Comparison of ENCODE assay signal across 32 cellular contexts in the genomic region with DNA sequence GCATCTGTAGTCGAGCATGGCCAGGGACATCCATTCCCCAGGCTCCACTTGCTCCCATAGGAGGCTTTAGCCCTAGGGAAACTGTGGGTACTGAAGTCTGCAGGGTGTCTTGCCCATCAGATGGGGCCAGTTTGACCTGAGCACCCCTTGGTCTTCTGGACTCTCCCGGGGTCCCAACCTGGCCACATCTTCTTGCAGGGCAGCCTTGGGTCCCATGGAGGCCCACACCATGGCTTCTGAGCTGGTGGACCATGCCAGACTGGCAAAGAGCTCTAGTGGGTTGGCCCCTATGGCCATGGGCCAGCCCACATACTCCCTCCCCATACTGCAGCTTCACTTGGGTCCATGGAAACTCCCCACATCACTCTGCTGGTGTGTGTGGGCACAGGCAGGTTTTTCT.
DNase-seq lines count a peak whose midpoint lies in the region; ATAC-seq and TF ChIP-seq lines count a peak whose summit lies in the region.
"Had no signal": no experiment of that assay in that cellular context is flagged by ENCODE, and none has a peak within 500 bp of the region (broad histone marks: within the 10 kb centered on the region; RNA-seq: fewer than 3 reads in every experiment).

No MANE protein-coding gene starts in this region.

- no peak overlapping the region for H2BK120ac ChIP-seq in neuronal stem cell (ENCODE audit: low read depth, low read length)

- no peak overlapping the region for H3K4me3 ChIP-seq in neuronal stem cell (ENCODE audit: low read length in 2 of 2)
- no peak overlapping the region for H3K4me3 ChIP-seq in upper lobe of right lung
- H3K4me3 ChIP-seq: A549; BLaER1; BLaER1 treated with 17β-estradiol and CSF1 and Interleukin-3, amounts not matched to agents 10 nM and 100 nM had no signal

- peak overlapping the region; percentile 47 for H3K9ac ChIP-seq in neuronal stem cell (ENCODE audit: low read depth, low read length, poor library complexity)
- H3K9ac ChIP-seq: BLaER1; BLaER1 treated with 17β-estradiol and CSF1 and Interleukin-3, amounts not matched to agents 10 nM and 100 nM had no signal

- no peaks in the 10 kb centered on the region for H3K4me1 ChIP-seq in neuronal stem cell (ENCODE audit: control insufficient read depth in 2 of 2, insufficient read depth in 1 of 2, low read depth in 1 of 2, low read length in 2 of 2)
- H3K4me1 ChIP-seq in upper lobe of right lung, result no peaks in the 10 kb centered on the region
- H3K4me1 ChIP-seq: A549; BE2C; BLaER1; BLaER1 treated with 17β-estradiol and CSF1 and Interleukin-3, amounts not matched to agents 10 nM and 100 nM; Caco-2 had no signal

- no CpG with 5 or more reads among the region's 2 CpGs for WGBS in neuronal stem cell (ENCODE audit: extremely low coverage in 2 of 2, insufficient read length in 2 of 2, insufficient replicate concordance in 1 of 2), 2 donors

- no peak overlapping the region for H3K4me3 Mint-ChIP-seq in stimulated activated effector memory CD8-positive, alpha-beta T cell treated with anti-CD3 and anti-CD28 coated beads, Interleukin-12 subunit alpha, Interleukin-12 subunit beta, amount 100 ng/mL, for 72 hours
- H3K4me3 Mint-ChIP-seq in Calu3 (ENCODE audit: low read depth, unreplicated experiment), result no peak overlapping the region
- H3K4me3 Mint-ChIP-seq: B cell; CD14-positive monocyte; CD4-positive, alpha-beta memory T cell; CD4-positive, alpha-beta T cell; CD4-positive, CD25-positive, alpha-beta regulatory T cell; CD8-positive, alpha-beta memory T cell; CD8-positive, alpha-beta T cell had no signal

- no peaks in the 10 kb centered on the region for H3K4me1 Mint-ChIP-seq in stimulated activated effector memory CD8-positive, alpha-beta T cell treated with anti-CD3 and anti-CD28 coated beads, Interleukin-12 subunit alpha, Interleukin-12 subunit beta, amount 100 ng/mL, for 72 hours
- H3K4me1 Mint-ChIP-seq in Calu3 (ENCODE audit: low read depth, unreplicated experiment), result no peaks in the 10 kb centered on the region
- H3K4me1 Mint-ChIP-seq: B cell; CD4-positive, alpha-beta memory T cell; CD4-positive, CD25-positive, alpha-beta regulatory T cell; CD8-positive, alpha-beta memory T cell had no signal

- ATAC-seq in stimulated activated effector memory CD8-positive, alpha-beta T cell treated with anti-CD3 and anti-CD28 coated beads, Interleukin-12 subunit alpha, Interleukin-12 subunit beta, amount 100 ng/mL, for 72 hours, result peak; percentile 19
- ATAC-seq in upper lobe of right lung, result peak; percentile 30
- ATAC-seq: A549; CD8-positive, alpha-beta T cell had no signal

- H3K36me3 Mint-ChIP-seq in stimulated activated effector memory CD8-positive, alpha-beta T cell treated with anti-CD3 and anti-CD28 coated beads, Interleukin-12 subunit alpha, Interleukin-12 subunit beta, amount 100 ng/mL, for 72 hours, result no peaks in the 10 kb centered on the region
- H3K36me3 Mint-ChIP-seq in Calu3 (ENCODE audit: insufficient read depth, unreplicated experiment), result no peaks in the 10 kb centered on the region
- H3K36me3 Mint-ChIP-seq: CD4-positive, alpha-beta memory T cell; CD4-positive, CD25-positive, alpha-beta regulatory T cell; CD8-positive, alpha-beta memory T cell; CD8-positive, alpha-beta T cell had no signal

- no peak overlapping the region for H3K4ac ChIP-seq in neuronal stem cell (ENCODE audit: low read length)

- intact Hi-C loops in upper lobe of right lung (cut with DNase I), result no loop called here
- intact Hi-C loops in Calu3 (cut with micrococcal nuclease; ENCODE audit: unreplicated experiment), result no loop called here

- peak overlapping the region; percentile 18 for H2BK12ac ChIP-seq in neuronal stem cell (ENCODE audit: low read length)

- no peak overlapping the region for H4K8ac ChIP-seq in neuronal stem cell (ENCODE audit: low read depth, low read length)

- no peak overlapping the region for H3K27ac Mint-ChIP-seq in stimulated activated effector memory CD8-positive, alpha-beta T cell treated with anti-CD3 and anti-CD28 coated beads, Interleukin-12 subunit alpha, Interleukin-12 subunit beta, amount 100 ng/mL, for 72 hours
- H3K27ac Mint-ChIP-seq in Calu3 (ENCODE audit: unreplicated experiment), result no peak overlapping the region
- H3K27ac Mint-ChIP-seq: B cell; CD4-positive, alpha-beta memory T cell; CD4-positive, alpha-beta T cell; CD4-positive, CD25-positive, alpha-beta regulatory T cell; CD8-positive, alpha-beta memory T cell; CD8-positive, alpha-beta T cell had no signal

- H4K91ac ChIP-seq in neuronal stem cell (ENCODE audit: low read depth, low read length, poor library complexity), result no peak overlapping the region

- H3K4me2 ChIP-seq in neuronal stem cell (ENCODE audit: insufficient read depth, low read length, poor library complexity, severe bottlenecking), result no peak overlapping the region
- H3K4me2 ChIP-seq: A549; BLaER1; BLaER1 treated with 17β-estradiol and CSF1 and Interleukin-3, amounts not matched to agents 10 nM and 100 nM had no signal

- DNase-seq in neuronal stem cell (ENCODE audit: low spot score) (no peak), upper lobe of right lung (no peak), Calu3 (no peak), NCI-H1694 treated with DMSO at 0.1 percent for 48 hours (lab: John Stamatoyannopoulos, UW) (no peak), glomerular visceral epithelial cell (ENCODE audit: extremely low spot score) (no peak)
- no peak for DNase-seq in stimulated activated effector memory CD8-positive, alpha-beta T cell treated with anti-CD3 and anti-CD28 coated beads, Interleukin-12 subunit alpha, Interleukin-12 subunit beta, amount 100 ng/mL, for 72 hours (ENCODE audit: low spot score in 2 of 2)
- DNase-seq: 8988T; ACHN; AML-193; BE2C; C1 segment of cervical spinal cord; Caco-2; CD4-positive, alpha-beta memory T cell; CD4-positive, alpha-beta T cell; CD4-positive, CD25-positive, alpha-beta regulatory T cell; CD8-positive, alpha-beta memory T cell; CD8-positive, alpha-beta T cell; COR-L47; DMS 273 treated with DMSO at 0.1 percent for 48 hours; DMS153; DMS53; DMS79; DMS79 treated with DMSO at 0.1 percent for 48 hours; DND-41; EL had no signal

- no peak for TF ChIP-seq CTCF in upper lobe of right lung (IDR thresholded peaks at IDR 0.05)
- no peak for TF ChIP-seq CTCF in Calu3 (IDR thresholded peaks at IDR 0.05; ENCODE audit: unreplicated experiment)

- H3K36me3 ChIP-seq in neuronal stem cell (replicated peaks in 1 of 2; ENCODE audit: control insufficient read depth in 2 of 2, insufficient read depth in 2 of 2, low read length in 2 of 2) (no peaks in the 10 kb centered on the region), upper lobe of right lung (no peaks in the 10 kb centered on the region)
- H3K36me3 ChIP-seq: BE2C; BLaER1; BLaER1 treated with 17β-estradiol and CSF1 and Interleukin-3, amounts not matched to agents 10 nM and 100 nM had no signal

- H3K23ac ChIP-seq in neuronal stem cell (ENCODE audit: low read depth, low read length, poor library complexity), result no peak overlapping the region

- H3K27me3 Mint-ChIP-seq in Calu3 (ENCODE audit: unreplicated experiment), result no peaks in the 10 kb centered on the region
- H3K27me3 Mint-ChIP-seq: B cell had no signal

- H3K9me3 Mint-ChIP-seq in stimulated activated effector memory CD8-positive, alpha-beta T cell treated with anti-CD3 and anti-CD28 coated beads, Interleukin-12 subunit alpha, Interleukin-12 subunit beta, amount 100 ng/mL, for 72 hours, result no peaks in the 10 kb centered on the region
- H3K9me3 Mint-ChIP-seq in Calu3 (ENCODE audit: low read depth, unreplicated experiment), result peaks cover 18% of the 10 kb centered on the region
- H3K9me3 Mint-ChIP-seq: CD4-positive, alpha-beta T cell had no signal

- no peaks in the 10 kb centered on the region for H3K79me1 ChIP-seq in neuronal stem cell (ENCODE audit: low read depth, low read length)

- peaks cover 0 to 6% (median 0%) of the 10 kb centered on the region in 3 experiments for H3K27me3 ChIP-seq in neuronal stem cell (ENCODE audit: control insufficient read depth in 3 of 3, insufficient read depth in 3 of 3, low read depth in 1 of 3, low read length in 3 of 3)
- no peaks in the 10 kb centered on the region for H3K27me3 ChIP-seq in upper lobe of right lung
- H3K27me3 ChIP-seq: BE2C; BLaER1; BLaER1 treated with 17β-estradiol and CSF1 and Interleukin-3, amounts not matched to agents 10 nM and 100 nM had no signal

- H3K27ac ChIP-seq in neuronal stem cell (replicated peaks; ENCODE audit: low read length) (no peak overlapping the region), upper lobe of right lung (no peak overlapping the region)
- H3K27ac ChIP-seq: 22Rv1; A549; BLaER1; BLaER1 treated with 17β-estradiol and CSF1 and Interleukin-3, amounts not matched to agents 10 nM and 100 nM; C4-2B had no signal

- no TSS peak for BruUV-seq in Calu3 (replicated peaks; lab: Mats Ljungman, UMichigan)

- H3K14ac ChIP-seq in neuronal stem cell (ENCODE audit: low read length), result peak overlapping the region; percentile 71

- CTCF ChIA-PET in Calu3 (lab: Charles Lee), result no interaction called here

- no peak overlapping the region for H2BK5ac ChIP-seq in neuronal stem cell (ENCODE audit: low read length)

- H3K18ac ChIP-seq in neuronal stem cell (ENCODE audit: low read length), result no peak overlapping the region

- peak overlapping the region; percentile 28 for H2BK15ac ChIP-seq in neuronal stem cell (ENCODE audit: low read length)

- H2AFZ ChIP-seq in neuronal stem cell (ENCODE audit: low read length), result no peak overlapping the region

- H3K9me3 ChIP-seq in neuronal stem cell (replicated peaks in 1 of 2; ENCODE audit: control insufficient read depth in 2 of 2, insufficient read depth in 1 of 2, low read depth in 1 of 2, low read length in 2 of 2) (no peaks in the 10 kb centered on the region), upper lobe of right lung (no peaks in the 10 kb centered on the region)
- H3K9me3 ChIP-seq: A549, BE2C, BLaER1, Caco-2 had no signal

- peak overlapping the region; percentile 57 for H2AK5ac ChIP-seq in neuronal stem cell (ENCODE audit: low read depth, low read length)
